In the genomic region with DNA sequence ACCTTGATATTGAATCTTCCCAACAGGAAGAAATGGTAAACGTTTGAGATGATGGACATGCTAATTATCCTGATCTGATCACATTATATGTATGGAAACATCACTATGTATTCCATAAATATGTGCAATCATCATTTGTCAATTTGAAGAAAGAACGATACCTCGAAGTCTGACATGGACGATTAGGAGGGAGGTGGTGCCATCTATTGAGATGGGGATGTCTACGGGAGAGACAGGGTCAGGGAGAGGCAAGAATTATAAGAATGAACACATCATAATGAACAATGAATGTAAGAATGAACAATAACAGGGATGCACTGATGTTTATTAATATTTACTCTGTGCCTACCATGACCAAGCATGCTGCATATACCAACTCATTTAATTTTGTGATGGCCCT, we compare ENCODE assay signal across 15 cellular contexts.
DNase-seq lines count a peak whose midpoint lies in the region; ATAC-seq and TF ChIP-seq lines count a peak whose summit lies in the region.
"Had no signal": no experiment of that assay in that cellular context is flagged by ENCODE, and none has a peak within 500 bp of the region (broad histone marks: within the 10 kb centered on the region; RNA-seq: fewer than 3 reads in every experiment).

No MANE protein-coding gene starts in this region.

- no peaks in the 10 kb centered on the region for H3K27me3 ChIP-seq in dorsolateral prefrontal cortex

- no peaks in the 10 kb centered on the region for H3K9me3 Mint-ChIP-seq in progenitor cell of endocrine pancreas (ENCODE audit: low read depth)
- H3K9me3 Mint-ChIP-seq: CD8-positive, alpha-beta memory T cell; HFFc6 had no signal

- H3K4me3 Mint-ChIP-seq in progenitor cell of endocrine pancreas (ENCODE audit: low read depth), result no peak overlapping the region
- H3K4me3 Mint-ChIP-seq: CD8-positive, alpha-beta memory T cell; HFFc6 had no signal

- H3K27me3 Mint-ChIP-seq in progenitor cell of endocrine pancreas, result peaks cover 10% of the 10 kb centered on the region
- H3K27me3 Mint-ChIP-seq: CD8-positive, alpha-beta memory T cell had no signal

- no peak overlapping the region for H3K27ac Mint-ChIP-seq in progenitor cell of endocrine pancreas
- H3K27ac Mint-ChIP-seq: HFFc6 had no signal

- no peaks in the 10 kb centered on the region for H3K4me1 Mint-ChIP-seq in progenitor cell of endocrine pancreas (ENCODE audit: low read depth)
- H3K4me1 Mint-ChIP-seq: CD8-positive, alpha-beta memory T cell had no signal

- no peaks in the 10 kb centered on the region for H3K36me3 Mint-ChIP-seq in progenitor cell of endocrine pancreas (ENCODE audit: insufficient read depth)
- H3K36me3 Mint-ChIP-seq: CD8-positive, alpha-beta memory T cell had no signal

- no peak overlapping the region for H3K4me3 ChIP-seq in dorsolateral prefrontal cortex

- no peak for ATAC-seq in HG03460 (IDR thresholded peaks at IDR 0.05; ENCODE audit: unreplicated experiment)

- H3K27ac ChIP-seq in C4-2B (no peak overlapping the region), dorsolateral prefrontal cortex (no peak overlapping the region)
- H3K27ac ChIP-seq: HL-60 had no signal

- DNase-seq in dorsolateral prefrontal cortex (no peak), inferior parietal cortex (ENCODE audit: extremely low spot score) (peak; percentile 23), superior temporal gyrus (ENCODE audit: extremely low spot score) (peak; percentile 52), progenitor cell of endocrine pancreas (ENCODE audit: low spot score, unreplicated experiment) (no peak)
- no peak for DNase-seq in effector CD4-positive, alpha-beta T cell
- DNase-seq: Caco-2; CD8-positive, alpha-beta memory T cell; DND-41; GDM1; GOT3; HCEC 1CT; HFFc6 had no signal

- intact Hi-C loops in dorsolateral prefrontal cortex (cut with DNase I), result loop anchor here (5.0 to 10.0 kb wide), 3 partner anchors 94 to 214 kb away; no protein-coding TSS in a partner anchor

- TF ChIP-seq CTCF in C4-2B (conservative IDR thresholded peaks at IDR 0.05), result peak; percentile 9; the same call in 1 of the 2 replicates
- TF ChIP-seq CTCF in dorsolateral prefrontal cortex (IDR thresholded peaks at IDR 0.05 in 54 of 56, conservative IDR thresholded peaks at IDR 0.05 in 2 of 56; ENCODE audit: low read depth in 1 of 56, partially characterized antibody in 56 of 56), result peak in 43 of 56 donors; percentile 9 to 71 (median 37)
- no peak for TF ChIP-seq CTCF in progenitor cell of endocrine pancreas (IDR thresholded peaks at IDR 0.05; ENCODE audit: unreplicated experiment)

Comparison
In these comparisons a context has a peak if more than half of its experiments do, and no peak if none do; other contexts are left out.
1. DNase-seq: peak in inferior parietal cortex (single experiment) and superior temporal gyrus (single experiment); none in dorsolateral prefrontal cortex (0 of 10), progenitor cell of endocrine pancreas (single experiment) and effector CD4-positive, alpha-beta T cell (single experiment).